In the genomic region with DNA sequence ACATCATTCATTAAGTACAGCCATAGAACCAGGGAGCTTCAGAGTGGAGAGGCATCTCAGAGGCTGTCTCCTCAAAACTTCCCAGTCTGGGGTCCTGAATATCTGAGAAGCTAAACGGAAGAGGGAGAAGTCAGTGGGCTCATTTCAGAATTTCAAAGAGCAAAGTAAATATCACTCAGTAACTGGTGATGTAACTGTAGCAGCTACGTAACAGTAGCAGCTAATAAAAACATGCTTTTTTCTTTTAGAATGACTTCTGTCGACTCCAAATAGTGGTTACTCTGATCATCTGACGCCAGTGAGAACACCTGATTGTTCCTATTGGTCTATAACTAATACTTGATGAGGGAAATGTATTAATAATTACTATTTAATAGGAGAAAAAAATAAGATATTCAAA, we compare ENCODE assay signal across 2 cellular contexts.
TF ChIP-seq lines count a peak whose summit lies in the region.

No MANE protein-coding gene starts in this region.

TF ChIP-seq in HepG2, 621 proteins besides CTCF, POLR2A, EP300 and RAD21:
- TF ChIP-seq ZSCAN9 (CRISPR knock-in tag; IDR thresholded peaks at IDR 0.05; ENCODE audit: borderline replicate concordance): no peak
- peak; percentile 47; the same call in 1 of the 2 replicates for TF ChIP-seq RFX5 (IDR thresholded peaks at IDR 0.05; ENCODE audit: low read depth, low read length)

TF ChIP-seq in IMR-90, 13 proteins besides CTCF, POLR2A, EP300 and RAD21:
- TF ChIP-seq RFX5 (IDR thresholded peaks at IDR 0.05; ENCODE audit: low read depth, low read length): peak; percentile 59
- no peak for TF ChIP-seq MXI1 (IDR thresholded peaks at IDR 0.05; ENCODE audit: borderline replicate concordance, low read depth, low read length)
